Comparison of ENCODE assay signal across 8 cellular contexts in the genomic region with DNA sequence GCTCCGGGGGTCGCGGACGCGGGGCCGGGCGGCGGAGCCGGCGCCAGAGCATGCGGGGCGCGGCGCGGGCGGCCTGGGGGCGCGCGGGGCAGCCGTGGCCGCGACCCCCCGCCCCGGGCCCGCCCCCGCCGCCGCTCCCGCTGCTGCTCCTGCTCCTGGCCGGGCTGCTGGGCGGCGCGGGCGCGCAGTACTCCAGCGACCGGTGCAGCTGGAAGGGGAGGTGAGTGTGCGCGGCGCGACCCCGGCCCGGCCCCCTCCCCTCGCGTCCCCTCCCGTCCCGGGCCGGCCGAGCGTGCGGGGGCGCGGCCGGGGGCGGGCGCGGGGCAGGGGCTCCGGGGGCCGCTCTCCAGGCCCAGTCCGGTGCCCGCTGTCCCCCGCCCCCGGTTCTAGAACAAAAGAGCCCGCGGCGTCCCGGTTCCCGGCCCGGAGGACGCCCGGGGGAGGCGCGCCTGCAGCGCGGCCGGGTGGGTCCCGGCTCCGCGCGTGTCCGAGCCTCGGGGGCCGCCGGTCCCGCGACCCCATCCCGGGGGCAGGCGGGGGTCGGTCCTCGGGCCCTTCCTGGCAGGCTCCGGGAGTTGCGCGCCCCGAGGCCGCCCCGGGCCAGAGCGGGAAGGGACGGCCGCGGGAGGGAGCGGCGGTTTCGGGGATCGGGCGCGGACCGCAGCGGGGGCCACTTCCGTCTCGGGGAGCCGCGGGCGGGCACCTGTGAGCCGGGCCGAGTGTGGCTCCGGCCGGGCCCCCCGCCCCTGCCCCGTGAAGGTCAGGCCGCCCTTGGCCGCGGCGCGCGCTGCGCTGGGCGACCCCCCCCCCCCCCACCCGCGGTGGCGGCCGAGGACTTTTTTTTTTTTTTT. TPM values are rescaled to one million over a fixed set of nuclear protein-coding genes. Genes with fewer than 3 reads are reported as not detected.
A peak's percentile ranks its signal among the peaks of the same experiment; 100 is the strongest.
DNase-seq lines count a peak whose midpoint lies in the region; ATAC-seq and TF ChIP-seq lines count a peak whose summit lies in the region.

No MANE protein-coding gene starts in this region.

- H3K9me3 Mint-ChIP-seq in neural progenitor cell (no peaks in the 10 kb centered on the region), mesothelial cell of epicardium (no peaks in the 10 kb centered on the region)

- H3K27ac ChIP-seq in DND-41 (ENCODE audit: low read length) (no peak overlapping the region), coronary artery (peak overlapping the region; percentile 94 to 98), neural progenitor cell (no peak overlapping the region)

- H3K9me3 ChIP-seq in DND-41 (ENCODE audit: insufficient read depth, low read length, severe bottlenecking), result no peaks in the 10 kb centered on the region
- no peaks in the 10 kb centered on the region for H3K9me3 ChIP-seq in neural progenitor cell (ENCODE audit: low read depth)

- H3K79me2 ChIP-seq in DND-41 (ENCODE audit: insufficient read depth, low read length) (no peaks in the 10 kb centered on the region), neural progenitor cell (ENCODE audit: low read depth) (no peaks in the 10 kb centered on the region)

- H4K20me1 ChIP-seq in DND-41 (ENCODE audit: insufficient read depth, low read length) (0 out of 2 replicates have a peak, but pooled peaks cover 9% of the 10 kb centered on the region), neural progenitor cell (ENCODE audit: low read depth) (peaks cover 23% of the 10 kb centered on the region)

- H3K4me1 Mint-ChIP-seq in neural progenitor cell, result peaks cover 26% of the 10 kb centered on the region
- peaks cover 36% of the 10 kb centered on the region for H3K4me1 Mint-ChIP-seq in mesothelial cell of epicardium

- no peak overlapping the region for H3K27ac Mint-ChIP-seq in neural progenitor cell
- H3K27ac Mint-ChIP-seq in mesothelial cell of epicardium, result no peak overlapping the region

- no peak for ATAC-seq in DND-41 (ENCODE audit: insufficient read depth, low read depth)
- ATAC-seq in HG03135 (IDR thresholded peaks at IDR 0.05; ENCODE audit: unreplicated experiment), result peak; percentile 13
- ATAC-seq in HG02973 (IDR thresholded peaks at IDR 0.05; ENCODE audit: unreplicated experiment), result no peak
- ATAC-seq in GM21526 (IDR thresholded peaks at IDR 0.05; ENCODE audit: low FRiP score, unreplicated experiment), result no peak

- H3K4me3 Mint-ChIP-seq in neural progenitor cell (no peak overlapping the region), mesothelial cell of epicardium (no peak overlapping the region)

- no peak overlapping the region for H2AFZ ChIP-seq in DND-41 (ENCODE audit: low read depth, low read length)
- no peak overlapping the region for H2AFZ ChIP-seq in neural progenitor cell (replicated peaks)

- peak overlapping the region; percentile 52 for H3K4me2 ChIP-seq in DND-41 (ENCODE audit: insufficient read depth, low read length)
- peak overlapping the region; percentile 85 for H3K4me2 ChIP-seq in neural progenitor cell

- H3K27me3 Mint-ChIP-seq in neural progenitor cell (ENCODE audit: insufficient read depth, low read depth) (peaks cover 30% of the 10 kb centered on the region), mesothelial cell of epicardium (ENCODE audit: low read depth) (peaks cover 25% of the 10 kb centered on the region)

- H3K36me3 Mint-ChIP-seq in neural progenitor cell (peaks cover 9% of the 10 kb centered on the region), mesothelial cell of epicardium (no peaks in the 10 kb centered on the region)

- DNase-seq in DND-41 (no peak), coronary artery (ENCODE audit: low spot score) (no peak), neural progenitor cell (ENCODE audit: low spot score) (peak; percentile 66), Kasumi-1 (lab: John Stamatoyannopoulos, UW) (no peak), mesothelial cell of epicardium (ENCODE audit: low spot score in 2 of 2, unreplicated experiment in 2 of 2) (no peak)

- no peaks in the 10 kb centered on the region for H3K4me1 ChIP-seq in DND-41 (ENCODE audit: insufficient read depth, low read length)
- peaks cover 7% of the 10 kb centered on the region for H3K4me1 ChIP-seq in neural progenitor cell

- H3K36me3 ChIP-seq in DND-41 (ENCODE audit: insufficient read depth, low read length) (no peaks in the 10 kb centered on the region), neural progenitor cell (no peaks in the 10 kb centered on the region)

- H3F3A ChIP-seq in neural progenitor cell (ENCODE audit: low read depth), result peaks cover 3% of the 10 kb centered on the region

- peak overlapping the region in 1 of 2 experiments; percentile 27; a peak in 1 of 4 replicates for H3K4me3 ChIP-seq in DND-41 (ENCODE audit: low read depth in 1 of 2, low read length in 2 of 2)
- H3K4me3 ChIP-seq in coronary artery, result peak overlapping the region; percentile 83
- H3K4me3 ChIP-seq in neural progenitor cell, result peak overlapping the region; percentile 67

- no peak for TF ChIP-seq CTCF in DND-41 (IDR thresholded peaks at IDR 0.05; ENCODE audit: borderline replicate concordance, extremely low read depth, low read length, poor library complexity, severe bottlenecking)
- TF ChIP-seq CTCF in coronary artery (IDR thresholded peaks at IDR 0.05), result no peak
- no peak for TF ChIP-seq CTCF in neural progenitor cell (IDR thresholded peaks at IDR 0.05)
- TF ChIP-seq CTCF in mesothelial cell of epicardium (IDR thresholded peaks at IDR 0.05; ENCODE audit: unreplicated experiment), result no peak

- H3K27me3 ChIP-seq in DND-41 (ENCODE audit: insufficient read depth, low read length, poor library complexity), result peaks cover 25% of the 10 kb centered on the region
- peaks cover 75% of the 10 kb centered on the region for H3K27me3 ChIP-seq in neural progenitor cell

- no peak overlapping the region for H3K9ac ChIP-seq in DND-41 (ENCODE audit: low read depth, low read length)
- no peak overlapping the region for H3K9ac ChIP-seq in neural progenitor cell

RNA-seq across cellular contexts. Expression of a gene that starts 0.6 kb away (rescaled TPM):
- total RNA-seq in neural progenitor cell (ENCODE audit: low replicate concordance) (3.6 and 12.9 TPM in 2 replicates), mesothelial cell of epicardium (105 to 106 TPM (median 106 TPM) in 3 replicates)

Comparison
In these comparisons a context has a peak if more than half of its experiments do, and no peak if none do; other contexts are left out.
1. H3K27ac ChIP-seq: peak in coronary artery (2 of 2); none in DND-41 (single experiment) and neural progenitor cell (single experiment).